ENCODE assay signal across 24 cellular contexts in the genomic region with DNA sequence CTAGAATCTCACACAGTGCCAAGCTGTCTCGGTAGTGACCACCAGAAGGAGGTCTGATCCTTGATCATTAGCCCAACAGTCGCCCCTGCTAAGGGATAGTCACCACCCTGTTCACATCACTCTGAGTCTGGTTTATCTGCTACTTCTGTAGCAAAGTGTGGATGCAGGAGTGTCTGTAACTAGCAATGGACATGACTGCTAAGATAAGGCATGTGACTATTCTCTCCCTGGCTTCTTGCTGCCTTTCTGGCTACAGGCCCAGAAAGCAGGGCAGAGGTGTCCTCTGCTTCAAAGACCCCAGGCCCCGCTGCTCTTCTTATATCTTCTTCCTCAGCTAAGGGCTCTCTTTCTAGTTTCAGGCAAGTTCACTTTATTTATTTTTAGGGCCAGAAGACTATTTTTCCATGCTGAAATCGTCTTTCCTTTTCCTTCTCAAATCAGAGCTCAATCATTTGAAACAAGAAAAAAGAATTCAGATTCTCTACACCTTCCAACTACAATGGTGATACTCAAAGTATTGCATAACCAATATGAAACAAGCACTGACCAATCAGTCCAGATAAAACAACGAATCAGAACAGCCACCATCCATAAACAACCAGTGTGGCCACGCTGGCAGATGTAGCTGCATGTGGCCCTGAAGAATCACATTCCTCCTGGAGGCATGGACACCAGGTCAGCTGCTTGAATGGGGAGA. TPM values are rescaled to one million over a fixed set of nuclear protein-coding genes. Genes with fewer than 3 reads are reported as not detected.
DNase-seq lines count a peak whose midpoint lies in the region; ATAC-seq and TF ChIP-seq lines count a peak whose summit lies in the region.
"Had no signal": no experiment of that assay in that cellular context is flagged by ENCODE, and none has a peak within 500 bp of the region (broad histone marks: within the 10 kb centered on the region; RNA-seq: fewer than 3 reads in every experiment).

No MANE protein-coding gene starts in this region.

- DNase-seq in Right ventricle myocardium superior (no peak), cardiac septum (ENCODE audit: low spot score) (no peak), heart left ventricle (no peak), left kidney (ENCODE audit: low read depth, low spot score) (peak; percentile 10), substantia nigra (lab: John Stamatoyannopoulos, UW) (no peak), LoVo (ENCODE audit: low spot score) (no peak)
- no peak for DNase-seq in stimulated activated CD4-positive, alpha-beta T cell treated with anti-CD3 and anti-CD28 coated beads, Interleukin-1b, Interleukin-23, amount 100 ng/mL, for 48 hours
- DNase-seq: CD4-positive, CD25-positive, alpha-beta regulatory T cell; DMS153; DND-41; HCEC 1CT; NCI-H1092 treated with DMSO at 0.1 percent for 48 hours; NCI-H1436; NCI-H187 treated with DMSO at 0.1 percent for 48 hours; NCI-H524; NCI-H748 treated with DMSO at 0.1 percent for 48 hours; NK-92 treated with Interleukin-12 subunit alpha and Interleukin-12 subunit beta, amount 100 ng/mL, for 24 hours; PC-3 had no signal

- H3K4me3 ChIP-seq in heart left ventricle: no peak overlapping the region
- H3K4me3 ChIP-seq: SJSA1 had no signal

- no peak for TF ChIP-seq POLR2A in heart left ventricle (IDR thresholded peaks at IDR 0.05)

- 40 to 44% (median 42%) methylated on average over 6 of the region's 6 CpGs for WGBS in heart left ventricle, 4 donors

- no peak for TF ChIP-seq CTCF in heart left ventricle (IDR thresholded peaks at IDR 0.05)

- ATAC-seq in Right ventricle myocardium superior (ENCODE audit: poor library complexity) (peak; percentile 76), heart left ventricle (peak; percentile 60 to 80 (median 66))
- ATAC-seq: PC-3 had no signal

- no peaks in the 10 kb centered on the region for H3K27me3 ChIP-seq in heart left ventricle

- intact Hi-C loops in Right ventricle myocardium superior (cut with DNase I) (no loop called here), cardiac septum (cut with DNase I) (no loop called here), heart left ventricle (cut with DNase I) (no loop called here)

- H3K4me1 ChIP-seq in heart left ventricle: peaks cover 0 to 9% (median 0%) of the 10 kb centered on the region in 12 donors
- H3K4me1 ChIP-seq: SJSA1 had no signal

- no peaks in the 10 kb centered on the region for H3K9me3 ChIP-seq in heart left ventricle
- H3K9me3 ChIP-seq: SJSA1 had no signal

- H3K36me3 ChIP-seq in heart left ventricle: no peaks in the 10 kb centered on the region
- H3K36me3 ChIP-seq: SJSA1 had no signal

- no peak overlapping the region for H3K27ac ChIP-seq in heart left ventricle
- no peak overlapping the region for H3K27ac ChIP-seq in substantia nigra (ENCODE audit: low read depth, low read length, poor library complexity, severe bottlenecking)
- H3K27ac ChIP-seq: HL-60, SJSA1 had no signal

RNA-seq across cellular contexts. Expression of a gene that starts 8.0 kb away (rescaled TPM):
- total RNA-seq in Right ventricle myocardium superior: 0.43 TPM
- not detected for total RNA-seq in cardiac septum
- total RNA-seq in heart left ventricle: 1 to 10 TPM in 1 of 9 donors, under 1 TPM in 4, not detected in 4; 0.17 to 1.0 (median 0.24) TPM
- under 1 TPM in 1 of 2 donors, not detected in 1; 0.11 TPM for polyA plus RNA-seq in heart left ventricle
- total RNA-seq: A172; CD4-positive, CD25-positive, alpha-beta regulatory T cell; H1; PC-3; SJSA1 had no signal
- polyA plus RNA-seq: BJ; CD4-positive, CD25-positive, alpha-beta regulatory T cell; IgD-negative memory B cell had no signal

RNA-seq across cellular contexts. Expression of a gene that starts 43.3 kb away (rescaled TPM):
- total RNA-seq in Right ventricle myocardium superior (not detected), cardiac septum (not detected), heart left ventricle (not detected)
- under 1 TPM in 1 of 2 donors, not detected in 1; 0.04 TPM for polyA plus RNA-seq in heart left ventricle
- total RNA-seq: A172; CD4-positive, CD25-positive, alpha-beta regulatory T cell; PC-3; SJSA1 had no signal
- polyA plus RNA-seq: BJ; CD4-positive, CD25-positive, alpha-beta regulatory T cell; IgD-negative memory B cell had no signal
